ENCODE assay signal across 1 cellular context in the genomic region with DNA sequence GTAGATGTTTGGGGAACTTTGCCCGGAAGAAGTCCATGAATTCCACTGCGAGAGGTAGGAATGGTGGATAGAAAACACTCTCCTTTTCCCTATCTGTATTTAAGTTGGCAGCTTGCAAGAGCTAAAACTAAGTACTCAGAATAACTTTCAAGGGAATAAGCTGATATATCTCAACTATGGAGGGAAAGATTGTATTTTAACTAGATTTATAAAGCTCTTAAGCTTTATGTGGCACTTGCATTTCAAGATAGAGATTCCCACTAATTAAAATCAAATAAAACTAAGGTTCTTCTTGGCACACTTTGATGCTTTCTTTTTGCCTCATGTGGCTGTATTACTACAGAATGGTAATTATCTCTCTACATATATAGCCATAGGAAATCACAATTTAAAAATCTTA.
TF ChIP-seq lines count a peak whose summit lies in the region.

No MANE protein-coding gene starts in this region.

TF ChIP-seq in SK-N-SH, 30 proteins besides CTCF, POLR2A, EP300 and RAD21 (continued from another document):
- TF ChIP-seq, protein P1, sequence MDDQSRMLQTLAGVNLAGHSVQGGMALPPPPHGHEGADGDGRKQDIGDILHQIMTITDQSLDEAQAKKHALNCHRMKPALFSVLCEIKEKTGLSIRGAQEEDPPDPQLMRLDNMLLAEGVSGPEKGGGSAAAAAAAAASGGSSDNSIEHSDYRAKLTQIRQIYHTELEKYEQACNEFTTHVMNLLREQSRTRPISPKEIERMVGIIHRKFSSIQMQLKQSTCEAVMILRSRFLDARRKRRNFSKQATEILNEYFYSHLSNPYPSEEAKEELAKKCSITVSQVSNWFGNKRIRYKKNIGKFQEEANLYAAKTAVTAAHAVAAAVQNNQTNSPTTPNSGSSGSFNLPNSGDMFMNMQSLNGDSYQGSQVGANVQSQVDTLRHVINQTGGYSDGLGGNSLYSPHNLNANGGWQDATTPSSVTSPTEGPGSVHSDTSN (IDR thresholded peaks at IDR 0.05), result no peak
- TF ChIP-seq EZH2phosphoT487 (IDR thresholded peaks at IDR 0.05; ENCODE audit: borderline replicate concordance, low read depth) (no peak), RFX5 (IDR thresholded peaks at IDR 0.05; ENCODE audit: low read length) (no peak), FOXM1 (IDR thresholded peaks at IDR 0.05; ENCODE audit: low read depth) (no peak), GABPA (IDR thresholded peaks at IDR 0.05; ENCODE audit: low read depth) (no peak), RCOR1 (IDR thresholded peaks at IDR 0.05; ENCODE audit: low read length) (no peak), JUND (IDR thresholded peaks at IDR 0.05) (no peak), FOSL2 (IDR thresholded peaks at IDR 0.05; ENCODE audit: borderline replicate concordance, low read depth) (no peak), YY1 (IDR thresholded peaks at IDR 0.05; ENCODE audit: low read depth) (no peak), NFIC (IDR thresholded peaks at IDR 0.05; ENCODE audit: borderline replicate concordance) (no peak), TAF1 (IDR thresholded peaks at IDR 0.05; ENCODE audit: borderline replicate concordance, low read depth, low read length) (no peak), FOXJ3 (CRISPR knock-in tag; IDR thresholded peaks at IDR 0.05) (no peak), SIN3A (IDR thresholded peaks at IDR 0.05; ENCODE audit: borderline replicate concordance, low read depth, low read length) (no peak), TCF12 (IDR thresholded peaks at IDR 0.05) (no peak)
